In genomic region chr5:134112726-134113571, GRCh38 we compare ENCODE assay signal across 11 cellular contexts. TPM values are rescaled to one million over a fixed set of nuclear protein-coding genes. Genes with fewer than 3 reads are reported as not detected.
A peak's percentile ranks its signal among the peaks of the same experiment; 100 is the strongest.
DNase-seq lines count a peak whose midpoint lies in the region; ATAC-seq and TF ChIP-seq lines count a peak whose summit lies in the region.
"Had no signal": no experiment of that assay in that cellular context is flagged by ENCODE, and none has a peak within 500 bp of the region (broad histone marks: within the 10 kb centered on the region; RNA-seq: fewer than 3 reads in every experiment).

No MANE protein-coding gene starts in this region.

- no peak overlapping the region for H4K91ac ChIP-seq in H9 (ENCODE audit: insufficient read length, low read depth, low read length)

- H3K4me3 Mint-ChIP-seq in H9 (0 out of 5 replicates have a peak overlapping the region, but pooled peaks have one; percentile 71 to 87), brain (peak overlapping the region in 4 of 5 experiments; percentile 16 to 95 (median 66)), neural crest cell (peak overlapping the region; percentile 93)

- H3K18ac ChIP-seq in H9 (ENCODE audit: insufficient read length, low read depth, low read length): no peak overlapping the region

- no peak overlapping the region for H4K5ac ChIP-seq in H9 (ENCODE audit: insufficient read length, low read depth, low read length)

- no peak overlapping the region for H3T11ph ChIP-seq in H9 (ENCODE audit: low read length)

- no peak overlapping the region for H2AK5ac ChIP-seq in H9 (ENCODE audit: insufficient read length, low read length)

- no peak overlapping the region for H2AFZ ChIP-seq in H9 (ENCODE audit: low read length)

- no peak overlapping the region for H3K4ac ChIP-seq in H9 (ENCODE audit: low read depth, low read length)

- no peak overlapping the region for H3K23ac ChIP-seq in H9 (ENCODE audit: insufficient read length, low read depth, low read length)

- H2BK15ac ChIP-seq in H9 (ENCODE audit: low read depth, low read length): no peak overlapping the region

- H3K4me2 ChIP-seq in BLaER1: peak overlapping the region; percentile 100
- H3K4me2 ChIP-seq in H9 (ENCODE audit: insufficient read depth, insufficient read length, low read length): peak overlapping the region; percentile 86

- H3K4me1 ChIP-seq in BLaER1: peaks cover 43% of the 10 kb centered on the region
- no peaks in the 10 kb centered on the region for H3K4me1 ChIP-seq in H9 (ENCODE audit: insufficient read depth, low read length)

- H4K8ac ChIP-seq in H9 (replicated peaks; ENCODE audit: insufficient read length, low read depth, low read length): no peak overlapping the region

- H2BK20ac ChIP-seq in H9 (ENCODE audit: low read depth, low read length, poor library complexity, severe bottlenecking): no peak overlapping the region

- H3K27ac Mint-ChIP-seq in H9: no peak overlapping the region
- H3K27ac Mint-ChIP-seq in brain: no peak overlapping the region
- H3K27ac Mint-ChIP-seq in neural crest cell (ENCODE audit: unreplicated experiment): no peak overlapping the region

- H2BK5ac ChIP-seq in H9 (ENCODE audit: insufficient read length, low read length): no peak overlapping the region

- no peaks in the 10 kb centered on the region for H3K79me2 ChIP-seq in H9 (ENCODE audit: insufficient read depth, low read length)

- H2BK120ac ChIP-seq in H9 (ENCODE audit: low read depth, low read length, poor library complexity, severe bottlenecking): no peak overlapping the region

- H3K9ac ChIP-seq in BLaER1 (0 out of 2 replicates have a peak overlapping the region, but pooled peaks have one; percentile 23), H9 (ENCODE audit: extremely low read depth, insufficient read length, low read length) (no peak overlapping the region)

- WGBS in H9 (ENCODE audit: extremely low coverage, insufficient read length, low lambda C conversion rate): no CpG with 5 or more reads among the region's 27 CpGs

- H4K20me1 ChIP-seq in BLaER1 (peaks cover 58% of the 10 kb centered on the region), H9 (ENCODE audit: control insufficient read depth, insufficient read depth, insufficient read length) (peaks cover 3% of the 10 kb centered on the region)

- DNase-seq in H9 (no peak), neural crest cell (ENCODE audit: low read depth, low spot score) (no peak), superior temporal gyrus (ENCODE audit: extremely low spot score) (no peak), GM13976 (ENCODE audit: low spot score) (no peak)
- DNase-seq: C1 segment of cervical spinal cord, HCEC 1CT, T-helper 9 cell had no signal

- no peak overlapping the region for H2BK12ac ChIP-seq in H9 (ENCODE audit: insufficient read length, low read depth, low read length)

- no peaks in the 10 kb centered on the region for H3K9me3 ChIP-seq in BLaER1
- H3K9me3 ChIP-seq in H9 (ENCODE audit: control insufficient read depth, low read depth, low read length): no peaks in the 10 kb centered on the region

- H3K36me3 Mint-ChIP-seq in H9 (ENCODE audit: insufficient read depth in 1 of 3, low read depth in 3 of 3): peaks cover 0 to 10% (median 4%) of the 10 kb centered on the region in 3 experiments; a peak in 4 of 7 replicates
- H3K36me3 Mint-ChIP-seq in brain: no peaks in the 10 kb centered on the region
- H3K36me3 Mint-ChIP-seq in neural crest cell (ENCODE audit: low read depth): no peaks in the 10 kb centered on the region

- H3K14ac ChIP-seq in H9 (ENCODE audit: insufficient read depth, low read length): no peak overlapping the region

- no peak overlapping the region for H3K56ac ChIP-seq in H9 (ENCODE audit: insufficient read length, low read depth, low read length)

- TF ChIP-seq CTCF in H9 (conservative IDR thresholded peaks at IDR 0.05): no peak
- no peak for TF ChIP-seq CTCF in brain (conservative IDR thresholded peaks at IDR 0.05)
- TF ChIP-seq CTCF in neural crest cell (conservative IDR thresholded peaks at IDR 0.05): no peak
- no peak for TF ChIP-seq CTCF in GM13976 (IDR thresholded peaks at IDR 0.05; ENCODE audit: borderline replicate concordance, control extremely low read depth, extremely low read depth, insufficient read depth, missing control alignments)

- peak overlapping the region; percentile 73 for H3K4me3 ChIP-seq in BLaER1

- H3K27me3 ChIP-seq in BLaER1: peaks cover 76% of the 10 kb centered on the region
- H3K27me3 ChIP-seq in H9 (ENCODE audit: insufficient read depth, low read length): peaks cover 22% of the 10 kb centered on the region

- H3K23me2 ChIP-seq in H9 (ENCODE audit: insufficient read length, low read depth, low read length, poor library complexity, severe bottlenecking): peaks cover 14% of the 10 kb centered on the region

- in situ Hi-C loops in GM13976 (cut with MboI; ENCODE audit: low sequenced_read_pairs, unreplicated experiment): no loop called here

- H3K36me3 ChIP-seq in BLaER1: no peaks in the 10 kb centered on the region

- H3K9me3 Mint-ChIP-seq in H9 (no peaks in the 10 kb centered on the region; a peak in 1 of 5 replicates), brain (no peaks in the 10 kb centered on the region), neural crest cell (no peaks in the 10 kb centered on the region)

- no peak for ATAC-seq in HG02981 (IDR thresholded peaks at IDR 0.05; ENCODE audit: unreplicated experiment)
- ATAC-seq in GM18502 (IDR thresholded peaks at IDR 0.05; ENCODE audit: poor library complexity, unreplicated experiment): no peak

- H3K4me1 Mint-ChIP-seq in H9 (peaks cover 14 to 16% of the 10 kb centered on the region in 2 experiments), brain (peaks cover 19% of the 10 kb centered on the region), neural crest cell (peaks cover 19% of the 10 kb centered on the region)

- H3K27me3 Mint-ChIP-seq in H9 (ENCODE audit: low read depth): peaks cover 46% of the 10 kb centered on the region
- peaks cover 56% of the 10 kb centered on the region for H3K27me3 Mint-ChIP-seq in brain
- H3K27me3 Mint-ChIP-seq in neural crest cell (ENCODE audit: low read depth): peaks cover 27% of the 10 kb centered on the region

- H3K79me1 ChIP-seq in H9 (ENCODE audit: insufficient read depth, low read depth, low read length, poor library complexity, severe bottlenecking): no peaks in the 10 kb centered on the region

- H3K27ac ChIP-seq in BLaER1: no peak overlapping the region
- H3K27ac ChIP-seq in H9 (ENCODE audit: insufficient read length, low read depth, low read length): no peak overlapping the region

RNA-seq across cellular contexts. Expression of gene TCF7, which starts 1.5 kb away (rescaled TPM):
- total RNA-seq in H9 (2021): 17.2 and 18.2 TPM in 2 replicates
- 5.9 TPM for polyA plus RNA-seq in brain (ENCODE audit: insufficient read depth, low read depth, low replicate concordance)
- total RNA-seq in neural crest cell: 18.0 and 19.3 TPM in 2 replicates
